Comparison of ENCODE assay signal across 10 cellular contexts in genomic region chr5:172455087-172455381, GRCh38. TPM values are rescaled to one million over a fixed set of nuclear protein-coding genes. Genes with fewer than 3 reads are reported as not detected.
DNase-seq lines count a peak whose midpoint lies in the region; ATAC-seq and TF ChIP-seq lines count a peak whose summit lies in the region.
"Had no signal": no experiment of that assay in that cellular context is flagged by ENCODE, and none has a peak within 500 bp of the region (broad histone marks: within the 10 kb centered on the region; RNA-seq: fewer than 3 reads in every experiment).

No MANE protein-coding gene starts in this region.

- peaks cover 19% of the 10 kb centered on the region for H3K4me1 Mint-ChIP-seq in activated T-cell treated with anti-CD3 and anti-CD28 coated beads, Interleukin-2, amount 50 U/mL, for 72 hours (ENCODE audit: low read depth)
- H3K4me1 Mint-ChIP-seq in brain (peaks cover 72% of the 10 kb centered on the region), memory B cell (peaks cover 15% of the 10 kb centered on the region)

- 57 to 73% methylated on average over 8 of the region's 8 CpGs for WGBS in tibial nerve, 2 donors

- TF ChIP-seq POLR2A in tibial nerve (IDR thresholded peaks at IDR 0.05): no peak

- no peak for TF ChIP-seq EP300 in tibial nerve (IDR thresholded peaks at IDR 0.05)

- H3K27me3 ChIP-seq in tibial nerve: no peaks in the 10 kb centered on the region

- in situ Hi-C loops in KBM-7 (cut with MboI; ENCODE audit: low pct_unique_long_range_greater_than_20kb, low sequenced_read_pairs): no loop called here

- no peaks in the 10 kb centered on the region for H3K9me3 ChIP-seq in tibial nerve

- H3K4me1 ChIP-seq in tibial nerve: peaks cover 0 to 47% (median 33%) of the 10 kb centered on the region in 4 donors

- H3K4me3 ChIP-seq in tibial nerve: peak overlapping the region; percentile 43 to 85 (median 60)

- no peaks in the 10 kb centered on the region for H3K36me3 Mint-ChIP-seq in activated T-cell treated with anti-CD3 and anti-CD28 coated beads, Interleukin-2, amount 50 U/mL, for 72 hours (ENCODE audit: insufficient read depth in 2 of 2)
- peaks cover 8% of the 10 kb centered on the region for H3K36me3 Mint-ChIP-seq in brain
- peaks cover 4% of the 10 kb centered on the region for H3K36me3 Mint-ChIP-seq in memory B cell

- DNase-seq in activated T-cell treated with anti-CD3 and anti-CD28 coated beads, Interleukin-2, amount 50 U/mL, for 72 hours: no peak
- no peak for DNase-seq in activated T-cell treated with anti-CD3 and anti-CD28 coated beads, Interleukin-2, amount 50 U/mL, for 48 hours
- DNase-seq in memory B cell (ENCODE audit: low spot score in 2 of 2) (no peak), tibial nerve (ENCODE audit: low spot score in 2 of 2) (no peak), KBM-7 (no peak)
- DNase-seq: activated naive CD4-positive, alpha-beta T cell; NCI-H1436 treated with DMSO at 0.1 percent for 48 hours had no signal

- H3K4me3 Mint-ChIP-seq in activated T-cell treated with anti-CD3 and anti-CD28 coated beads, Interleukin-2, amount 50 U/mL, for 72 hours: peak overlapping the region; percentile 80 to 90
- H3K4me3 Mint-ChIP-seq in brain: peak overlapping the region; percentile 83 to 93 (median 88)
- peak overlapping the region; percentile 81 for H3K4me3 Mint-ChIP-seq in memory B cell

- H3K27ac ChIP-seq in tibial nerve: peak overlapping the region; percentile 59 to 97 (median 78)

- H3K9me3 Mint-ChIP-seq in activated T-cell treated with anti-CD3 and anti-CD28 coated beads, Interleukin-2, amount 50 U/mL, for 72 hours: no peaks in the 10 kb centered on the region
- no peaks in the 10 kb centered on the region for H3K9me3 Mint-ChIP-seq in brain
- H3K9me3 Mint-ChIP-seq in memory B cell: peaks cover 2% of the 10 kb centered on the region

- no peaks in the 10 kb centered on the region for H3K36me3 ChIP-seq in tibial nerve

- no peak overlapping the region for H3K27ac Mint-ChIP-seq in activated T-cell treated with anti-CD3 and anti-CD28 coated beads, Interleukin-2, amount 50 U/mL, for 72 hours
- H3K27ac Mint-ChIP-seq in brain (peak overlapping the region; percentile 86 to 94 (median 92)), memory B cell (no peak overlapping the region)

- TF ChIP-seq CTCF in brain (conservative IDR thresholded peaks at IDR 0.05): no peak
- TF ChIP-seq CTCF in tibial nerve (IDR thresholded peaks at IDR 0.05): no peak

- H3K27me3 Mint-ChIP-seq in activated T-cell treated with anti-CD3 and anti-CD28 coated beads, Interleukin-2, amount 50 U/mL, for 72 hours (ENCODE audit: low read depth): peaks cover 37% of the 10 kb centered on the region
- no peaks in the 10 kb centered on the region for H3K27me3 Mint-ChIP-seq in brain
- H3K27me3 Mint-ChIP-seq in memory B cell: peaks cover 38% of the 10 kb centered on the region

- ATAC-seq in activated T-cell treated with anti-CD3 and anti-CD28 coated beads, Interleukin-2, amount 50 U/mL, for 72 hours (replicated peaks in 1 of 2): no peak
- ATAC-seq in memory B cell (ENCODE audit: low read depth): no peak
- ATAC-seq in HG03025 (IDR thresholded peaks at IDR 0.05; ENCODE audit: low FRiP score, unreplicated experiment): no peak
- no peak for ATAC-seq in HG03342 (IDR thresholded peaks at IDR 0.05; ENCODE audit: unreplicated experiment)

RNA-seq across cellular contexts. Expression of gene SH3PXD2B, which starts 0.7 kb away (rescaled TPM):
- total RNA-seq in activated T-cell treated with anti-CD3 and anti-CD28 coated beads, Interleukin-2, amount 50 U/mL, for 72 hours: 1 to 10 TPM in 1 of 2 donors, under 1 TPM in 1; 0.49 to 1.3 TPM
- polyA plus RNA-seq in brain (ENCODE audit: insufficient read depth, low read depth, low replicate concordance): 16.3 TPM
- total RNA-seq in tibial nerve: 10 to 100 TPM; 27.8 to 52.6 (median 44.4) TPM

Comparison
In these comparisons a context has a peak if more than half of its experiments do, and no peak if none do; other contexts are left out.
1. H3K27ac Mint-ChIP-seq: peak in brain (5 of 5); none in activated T-cell treated with anti-CD3 and anti-CD28 coated beads, Interleukin-2, amount 50 U/mL, for 72 hours (single experiment) and memory B cell (single experiment).
2. RNA of gene SH3PXD2B, which starts 0.7 kb away (total RNA-seq): 27.8 to 52.6 TPM in tibial nerve; 0.49 to 1.3 TPM in activated T-cell treated with anti-CD3 and anti-CD28 coated beads, Interleukin-2, amount 50 U/mL, for 72 hours; every median in the first group is over 10 times any median in the second.
3. Peak in every context shown above with its lines, with median percentiles within 50 percentile points of each other: H3K4me3 Mint-ChIP-seq.